24 cellular contexts compared by ENCODE assay signal in genomic region chr7:45656431-45656830, GRCh38.
"Had no signal": no experiment of that assay in that cellular context is flagged by ENCODE, and none has a peak within 500 bp of the region (broad histone marks: within the 10 kb centered on the region; RNA-seq: fewer than 3 reads in every experiment).

No MANE protein-coding gene starts in this region.

- H3K27me3 ChIP-seq: dorsolateral prefrontal cortex, esophagus squamous epithelium, neural progenitor cell, right lobe of liver, tibial artery, upper lobe of right lung had no signal

- H3K27ac Mint-ChIP-seq: immature natural killer cell; natural killer cell; stimulated activated effector memory CD8-positive, alpha-beta T cell treated with anti-CD3 and anti-CD28 coated beads, Interleukin-12 subunit alpha, Interleukin-12 subunit beta, amount 100 ng/mL, for 72 hours had no signal

- H3K9me3 Mint-ChIP-seq: central memory CD8-positive, alpha-beta T cell; immature natural killer cell; natural killer cell; neural progenitor cell; stimulated activated effector memory CD8-positive, alpha-beta T cell treated with anti-CD3 and anti-CD28 coated beads, Interleukin-12 subunit alpha, Interleukin-12 subunit beta, amount 100 ng/mL, for 72 hours had no signal

- H3K4me3 ChIP-seq: dorsolateral prefrontal cortex, esophagus squamous epithelium, mucosa of descending colon, neural progenitor cell, prostate gland, right lobe of liver, tibial artery, upper lobe of right lung had no signal

- H3K4me3 Mint-ChIP-seq: central memory CD8-positive, alpha-beta T cell; immature natural killer cell; natural killer cell; neural progenitor cell; stimulated activated effector memory CD8-positive, alpha-beta T cell treated with anti-CD3 and anti-CD28 coated beads, Interleukin-12 subunit alpha, Interleukin-12 subunit beta, amount 100 ng/mL, for 72 hours had no signal

- H3K9ac ChIP-seq: neural progenitor cell, parathyroid adenoma had no signal

- H3K4me1 Mint-ChIP-seq: central memory CD8-positive, alpha-beta T cell; immature natural killer cell; natural killer cell; neural progenitor cell; stimulated activated effector memory CD8-positive, alpha-beta T cell treated with anti-CD3 and anti-CD28 coated beads, Interleukin-12 subunit alpha, Interleukin-12 subunit beta, amount 100 ng/mL, for 72 hours had no signal

- DNase-seq: cortex of kidney; dorsolateral prefrontal cortex; effector memory CD4-positive, alpha-beta T cell; esophagus squamous epithelium; foreskin fibroblast; immature natural killer cell; kidney; left cardiac atrium; mammary epithelial cell; mucosa of descending colon; natural killer cell; nucleus accumbens; stimulated activated CD4-positive, alpha-beta T cell treated with anti-CD3 and anti-CD28 coated beads, Interleukin-4, amount 100 ng/mL, for 1 hour; stimulated activated CD8-positive, alpha-beta memory T cell treated with anti-CD3 and anti-CD28 coated beads, Interleukin-4, amount 100 ng/mL, for 48 hours; stimulated activated naive CD8-positive, alpha-beta T cell treated with anti-CD3 and anti-CD28 coated beads, Interleukin-15, Interleukin-2, amounts not matched to agents 100 U/mL and 50 U/mL, for 24 hours; upper lobe of right lung had no signal

- H3K4me1 ChIP-seq: esophagus squamous epithelium, neural progenitor cell, parathyroid adenoma, prostate gland, right lobe of liver, tibial artery, upper lobe of right lung had no signal

- H3K36me3 Mint-ChIP-seq: immature natural killer cell; natural killer cell; stimulated activated effector memory CD8-positive, alpha-beta T cell treated with anti-CD3 and anti-CD28 coated beads, Interleukin-12 subunit alpha, Interleukin-12 subunit beta, amount 100 ng/mL, for 72 hours had no signal

- H3K9me3 ChIP-seq: esophagus squamous epithelium, mucosa of descending colon, prostate gland, right lobe of liver, tibial artery, upper lobe of right lung had no signal

- H3K27ac ChIP-seq: dorsolateral prefrontal cortex, epithelial cell of prostate, esophagus squamous epithelium, neural progenitor cell, parathyroid adenoma, prostate gland, right lobe of liver, tibial artery, upper lobe of right lung had no signal

- H3K36me3 ChIP-seq: esophagus squamous epithelium, neural progenitor cell, prostate gland, right lobe of liver, tibial artery, upper lobe of right lung had no signal
